ENCODE assay signal across 8 cellular contexts in genomic region chr13:48542581-48543341, GRCh38. TPM values are rescaled to one million over a fixed set of nuclear protein-coding genes. Genes with fewer than 3 reads are reported as not detected.
DNase-seq lines count a peak whose midpoint lies in the region; ATAC-seq, FAIRE-seq and TF ChIP-seq lines count a peak whose summit lies in the region.

No MANE protein-coding gene starts in this region.

- H3K4me1 ChIP-seq in DND-41 (ENCODE audit: insufficient read depth, low read length) (peaks cover 15% of the 10 kb centered on the region), K562 (replicated peaks in 1 of 2; ENCODE audit: control insufficient read depth in 2 of 2, insufficient read depth in 2 of 2, low read length in 2 of 2) (no peaks in the 10 kb centered on the region; a peak in 1 of 5 replicates), tibial artery (peaks cover 0 to 10% (median 9%) of the 10 kb centered on the region in 4 donors)

- no TSS peak for BruUV-seq in K562 (replicated peaks; lab: Mats Ljungman, UMichigan)

- no peak for TF ChIP-seq RAD21 in K562 (CRISPR knock-in tag; conservative IDR thresholded peaks at IDR 0.05 in 1 of 2, IDR thresholded peaks at IDR 0.05 in 1 of 2)

- DNase-seq in DND-41 (peak; percentile 61), NB4 (ENCODE audit: low read depth) (peak; percentile 42), K562 (ENCODE audit: extremely low read depth in 1 of 4, low spot score in 3 of 4) (no peak), kidney tubule cell (ENCODE audit: low spot score) (peak; percentile 25), tibial artery (peak; percentile 54 to 78), RCC 7860 (ENCODE audit: low spot score) (no peak)

- peak overlapping the region; percentile 42 for H3K9ac ChIP-seq in DND-41 (ENCODE audit: low read depth, low read length)
- peak overlapping the region in 1 of 2 experiments; percentile 17; a peak in 1 of 4 replicates for H3K9ac ChIP-seq in K562 (ENCODE audit: insufficient read depth in 1 of 2, low read depth in 2 of 2, low read length in 2 of 2)

- TF ChIP-seq EP300 in K562 (IDR thresholded peaks at IDR 0.05; ENCODE audit: low read length): no peak

- H4K20me1 ChIP-seq in DND-41 (ENCODE audit: insufficient read depth, low read length) (no peaks in the 10 kb centered on the region), K562 (replicated peaks; ENCODE audit: control insufficient read depth, insufficient read depth, low read length) (no peaks in the 10 kb centered on the region)

- peak overlapping the region; percentile 80 for H3K27ac ChIP-seq in DND-41 (ENCODE audit: low read length)
- no peak overlapping the region for H3K27ac ChIP-seq in K562 (ENCODE audit: extremely low read depth, low read depth, low read length)
- H3K27ac ChIP-seq in tibial artery: peak overlapping the region; percentile 51 to 52

- ATAC-seq in DND-41 (ENCODE audit: insufficient read depth, low read depth) (peak; percentile 86), K562 (peak; percentile 42; the same call in 2 of the 3 replicates), HG03196 (IDR thresholded peaks at IDR 0.05; ENCODE audit: unreplicated experiment) (no peak), HG02759 (IDR thresholded peaks at IDR 0.05; ENCODE audit: unreplicated experiment) (no peak)

- H3K9me3 ChIP-seq in DND-41 (ENCODE audit: insufficient read depth, low read length, severe bottlenecking) (no peaks in the 10 kb centered on the region), K562 (replicated peaks; ENCODE audit: control insufficient read depth, insufficient read depth, low read depth, low read length) (no peaks in the 10 kb centered on the region), tibial artery (no peaks in the 10 kb centered on the region)

- 15% methylated on average over 5 of the region's 11 CpGs for WGBS in K562 (ENCODE audit: insufficient coverage, low coverage, missing lambda C conversion rate)

- CTCF ChIA-PET in K562 (lab: Yijun Ruan, JAX; ENCODE audit: low intra/inter-chr PET ratio): no interaction called here

- no peak for FAIRE-seq in K562 (lab: Jason Lieb, UNC)
- FAIRE-seq in RCC 7860 (lab: Jason Lieb, UNC): no peak

- TF ChIP-seq CTCF in DND-41 (IDR thresholded peaks at IDR 0.05; ENCODE audit: borderline replicate concordance, extremely low read depth, low read length, poor library complexity, severe bottlenecking) (no peak), NB4 (IDR thresholded peaks at IDR 0.05; ENCODE audit: low read depth, low read length) (no peak), K562 (IDR thresholded peaks at IDR 0.05 in 2 of 3, conservative IDR thresholded peaks at IDR 0.05 in 1 of 3; ENCODE audit: insufficient read depth in 2 of 3, low read depth in 1 of 3, low read length in 3 of 3) (no peak), tibial artery (IDR thresholded peaks at IDR 0.05) (peak in 1 of 2 experiments; percentile 11)

- H3K9me1 ChIP-seq in K562 (ENCODE audit: control insufficient read depth, insufficient read depth, low read length): no peaks in the 10 kb centered on the region

- H3K4me2 ChIP-seq in DND-41 (ENCODE audit: insufficient read depth, low read length) (peak overlapping the region; percentile 59), K562 (ENCODE audit: insufficient read depth, low read length) (no peak overlapping the region)

- peak overlapping the region in 1 of 2 experiments; percentile 44; a peak in 2 of 4 replicates for H3K4me3 ChIP-seq in DND-41 (ENCODE audit: low read depth in 1 of 2, low read length in 2 of 2)
- H3K4me3 ChIP-seq in NB4 (ENCODE audit: low read depth, low read length): no peak overlapping the region
- H3K4me3 ChIP-seq in K562: no peak overlapping the region
- H3K4me3 ChIP-seq in tibial artery: peak overlapping the region; percentile 12 to 21

- H3K27me3 ChIP-seq in DND-41 (ENCODE audit: insufficient read depth, low read length, poor library complexity): no peaks in the 10 kb centered on the region
- no peaks in the 10 kb centered on the region for H3K27me3 ChIP-seq in K562 (ENCODE audit: control insufficient read depth in 2 of 2, insufficient read depth in 2 of 2, low read length in 2 of 2)
- no peaks in the 10 kb centered on the region for H3K27me3 ChIP-seq in tibial artery

- intact Hi-C loops in K562 (cut with micrococcal nuclease): no loop called here
- intact Hi-C loops in tibial artery (cut with DNase I; ENCODE audit: low total_unique reads): no loop called here

- H2AFZ ChIP-seq in DND-41 (ENCODE audit: low read depth, low read length) (peak overlapping the region; percentile 85), K562 (ENCODE audit: low read depth, low read length) (peak overlapping the region; percentile 63)

- H3K36me3 ChIP-seq in DND-41 (ENCODE audit: insufficient read depth, low read length) (no peaks in the 10 kb centered on the region), K562 (ENCODE audit: control insufficient read depth, insufficient read depth, low read length) (no peaks in the 10 kb centered on the region), tibial artery (no peaks in the 10 kb centered on the region)

- TF ChIP-seq POLR2A in NB4 (IDR thresholded peaks at IDR 0.05; ENCODE audit: extremely low read depth, insufficient read length) (no peak), K562 (conservative IDR thresholded peaks at IDR 0.05) (no peak)

- H3K79me2 ChIP-seq in DND-41 (ENCODE audit: insufficient read depth, low read length) (no peaks in the 10 kb centered on the region), K562 (ENCODE audit: control insufficient read depth, insufficient read depth, low read length) (no peaks in the 10 kb centered on the region)

- POLR2A ChIA-PET in K562 (lab: Yijun Ruan, JAX): interaction anchor here (0.6 to 1.4 kb wide), 2 partner anchors 10 to 272 kb away, joined by 3 to 4 read pairs; partner anchors contain the start of gene RCBTB2

- in situ Hi-C loops in K562 (cut with MboI): no loop called here

TF ChIP-seq in K562, 482 proteins besides CTCF, POLR2A, EP300 and RAD21:
- no peak for TF ChIP-seq HMG20A (CRISPR knock-in tag; conservative IDR thresholded peaks at IDR 0.05)
- no peak for TF ChIP-seq ZNF764 (CRISPR knock-in tag; IDR thresholded peaks at IDR 0.05; ENCODE audit: low read depth)
- TF ChIP-seq ZNF175 (CRISPR knock-in tag; IDR thresholded peaks at IDR 0.05; ENCODE audit: low read depth): no peak
- no peak for TF ChIP-seq FOXJ2 (tag; IDR thresholded peaks at IDR 0.05)
- TF ChIP-seq ETV1 (tag; conservative IDR thresholded peaks at IDR 0.05; ENCODE audit: low read depth): no peak
- no peak for TF ChIP-seq BMI1 (IDR thresholded peaks at IDR 0.05; ENCODE audit: low read length)
- TF ChIP-seq ZNF133 (CRISPR knock-in tag; IDR thresholded peaks at IDR 0.05): no peak
- TF ChIP-seq SAFB2 (IDR thresholded peaks at IDR 0.05; ENCODE audit: borderline replicate concordance, low read depth, low read length, severe bottlenecking): no peak

RNA-seq across cellular contexts. Expression of gene RCBTB2, which starts 9.9 kb away (rescaled TPM):
- total RNA-seq in K562 (2011; cell fraction: chromatin; rRNA removed; ENCODE audit: low replicate concordance): 0.65 and 0.72 TPM in 2 replicates
- total RNA-seq in K562 (2011; cell fraction: nucleolus; rRNA removed): 0.17 and 0.26 TPM in 2 replicates
- 0.44 and 0.53 TPM in 2 replicates for total RNA-seq in K562 (2011; cell fraction: nucleoplasm; rRNA removed)
- total RNA-seq in K562 (2014; rRNA removed) (0.69 and 0.91 TPM in 2 replicates), K562 (2014; rRNA removed; fragmentation: Illumina TruSeq; extraction: Trizol) (1.5 TPM in 2 replicates), K562 (2015; rRNA removed; fragmentation: Illumina TruSeq; extraction: Trizol) (1.8 and 1.9 TPM in 2 replicates), K562 (2021) (1.3 TPM in 2 replicates)
- polyA plus RNA-seq in K562 (2011; rRNA removed) (1.2 TPM in 2 replicates), K562 (2014; fragmentation: Illumina TruSeq; extraction: Trizol) (0.93 and 1.2 TPM in 2 replicates), K562 (2014; fragmentation: Nextera tagmentation; extraction: Ambion mirVana) (1 to 10 TPM; 2.8 to 3.3 TPM), K562 (2014; rRNA removed) (1.1 and 1.8 TPM in 2 replicates)
- polyA plus RNA-seq in K562 (2011; cell fraction: cytosol; rRNA removed): 0.51 and 0.99 TPM in 2 replicates
- polyA plus RNA-seq in K562 (2011; cell fraction: nucleus; rRNA removed): 1.0 and 1.1 TPM in 2 replicates
- polyA plus RNA-seq in K562 (2012): 1.9 and 2.9 TPM in 2 replicates
- 0.99 and 1.2 TPM in 2 replicates for polyA minus RNA-seq in K562 (2011; rRNA and poly(A)+ RNA removed)
- polyA minus RNA-seq in K562 (2011; cell fraction: cytosol; rRNA and poly(A)+ RNA removed): 0.38 TPM in 1 of 2 replicates, not detected in the other
- 0.40 and 0.56 TPM in 2 replicates for polyA minus RNA-seq in K562 (2011; cell fraction: nucleus; rRNA and poly(A)+ RNA removed)

Comparison
In these comparisons a context has a peak if more than half of its experiments do, and no peak if none do; other contexts are left out.
1. ATAC-seq: peak in DND-41 (single experiment) and K562 (single experiment); none in HG03196 (single experiment) and HG02759 (single experiment).
2. DNase-seq: peak in DND-41 (single experiment), NB4 (single experiment), kidney tubule cell (single experiment) and tibial artery (2 of 2); none in K562 (0 of 4) and RCC 7860 (single experiment).
3. H3K4me3 ChIP-seq: peak in tibial artery (2 of 2); none in NB4 (single experiment) and K562 (single experiment).